ENCODE assay signal across 2 cellular contexts in genomic region chr9:133327834-133328484, GRCh38.
TF ChIP-seq lines count a peak whose summit lies in the region.

No MANE protein-coding gene starts in this region.

TF ChIP-seq in WTC11, 78 proteins besides CTCF, POLR2A, EP300 and RAD21:
- TF ChIP-seq ZMAT4 (CRISPR knock-in tag; IDR thresholded peaks at IDR 0.05) (peak; percentile 10; the same call in 1 of the 2 replicates), CREM (CRISPR knock-in tag; IDR thresholded peaks at IDR 0.05) (no peak), SMAD3 (CRISPR knock-in tag; IDR thresholded peaks at IDR 0.05; ENCODE audit: borderline replicate concordance) (no peak)

TF ChIP-seq in K562, 482 proteins besides CTCF, POLR2A, EP300 and RAD21:
- TF ChIP-seq ZZZ3 (IDR thresholded peaks at IDR 0.05) (no peak), SMC3 (conservative IDR thresholded peaks at IDR 0.05; ENCODE audit: insufficient read depth, low read depth, low read length) (0 out of 2 replicates have a peak, but pooled peaks have one; percentile 5), ZNF592 (IDR thresholded peaks at IDR 0.05) (0 out of 2 replicates have a peak, but pooled peaks have one; percentile 64), ZNF146 (CRISPR knock-in tag; IDR thresholded peaks at IDR 0.05; ENCODE audit: unreplicated experiment) (no peak), ID3 (CRISPR knock-in tag; IDR thresholded peaks at IDR 0.05) (no peak), ID3 (tag; IDR thresholded peaks at IDR 0.05) (peak; percentile 70), MEF2D (tag; conservative IDR thresholded peaks at IDR 0.05; ENCODE audit: low read depth) (0 out of 2 replicates have a peak, but pooled peaks have one; percentile 37), FOS (IDR thresholded peaks at IDR 0.05; ENCODE audit: extremely low read depth, insufficient read length) (no peak), DMBX1 (CRISPR knock-in tag; IDR thresholded peaks at IDR 0.05; ENCODE audit: borderline replicate concordance) (peak; percentile 21; the same call in 1 of the 2 replicates), ZNF175 (CRISPR knock-in tag; IDR thresholded peaks at IDR 0.05; ENCODE audit: low read depth) (no peak)
